28 cellular contexts compared by ENCODE assay signal in genomic region chr10:82865366-82865765, GRCh38.
"Had no signal": no experiment of that assay in that cellular context is flagged by ENCODE, and none has a peak within 500 bp of the region (broad histone marks: within the 10 kb centered on the region; RNA-seq: fewer than 3 reads in every experiment).

No MANE protein-coding gene starts in this region.

- H3K4me1 Mint-ChIP-seq: stimulated activated effector memory CD8-positive, alpha-beta T cell treated with anti-CD3 and anti-CD28 coated beads, Interleukin-12 subunit alpha, Interleukin-12 subunit beta, amount 100 ng/mL, for 72 hours; stimulated activated memory B cell treated with anti-CD40 and anti-IgM and Interleukin-4, amounts not matched to agents 10 μg/mL and 1 μg/mL and 100 μg/mL, for 72 hours; stimulated activated naive B cell treated with anti-CD40 and anti-IgM and Interleukin-4, amounts not matched to agents 10 μg/mL and 1 μg/mL and 100 μg/mL, for 72 hours; stimulated activated naive CD8-positive, alpha-beta T cell treated with anti-CD3 and anti-CD28 coated beads, Interleukin-15, amount 100 ng/mL, for 72 hours had no signal

- H3K27ac ChIP-seq: stomach, suprapubic skin, testis, thoracic aorta, thyroid gland, tibial artery, tibial nerve, transverse colon, upper lobe of left lung, upper lobe of right lung, uterus, vagina had no signal

- H3K27me3 ChIP-seq: stomach, suprapubic skin, testis, thyroid gland, tibial artery, tibial nerve, transverse colon, upper lobe of left lung, upper lobe of right lung, uterus, vagina had no signal

- H3K9me3 Mint-ChIP-seq: type B pancreatic cell had no signal

- H3K4me3 ChIP-seq: stomach, suprapubic skin, testis, thoracic aorta, thyroid gland, tibial artery, tibial nerve, transverse colon, upper lobe of left lung, upper lobe of right lung, uterus, vagina had no signal

- H3K4me1 ChIP-seq: stomach, suprapubic skin, testis, thyroid gland, tibial artery, tibial nerve, transverse colon, upper lobe of left lung, upper lobe of right lung, uterus, vagina had no signal

- H3K36me3 Mint-ChIP-seq: stimulated activated effector memory CD8-positive, alpha-beta T cell treated with anti-CD3 and anti-CD28 coated beads, Interleukin-12 subunit alpha, Interleukin-12 subunit beta, amount 100 ng/mL, for 72 hours; stimulated activated memory B cell treated with anti-CD40 and anti-IgM and Interleukin-4, amounts not matched to agents 10 μg/mL and 1 μg/mL and 100 μg/mL, for 72 hours; stimulated activated naive B cell treated with anti-CD40 and anti-IgM and Interleukin-4, amounts not matched to agents 10 μg/mL and 1 μg/mL and 100 μg/mL, for 72 hours; type B pancreatic cell had no signal

- H3K4me3 Mint-ChIP-seq: stimulated activated effector memory CD8-positive, alpha-beta T cell treated with anti-CD3 and anti-CD28 coated beads, Interleukin-12 subunit alpha, Interleukin-12 subunit beta, amount 100 ng/mL, for 72 hours; stimulated activated memory B cell treated with anti-CD40 and anti-IgM and Interleukin-4, amounts not matched to agents 10 μg/mL and 1 μg/mL and 100 μg/mL, for 72 hours; stimulated activated naive B cell treated with anti-CD40 and anti-IgM and Interleukin-4, amounts not matched to agents 10 μg/mL and 1 μg/mL and 100 μg/mL, for 72 hours; stimulated activated naive CD8-positive, alpha-beta T cell treated with anti-CD3 and anti-CD28 coated beads, Interleukin-15, amount 100 ng/mL, for 72 hours; stimulated activated naive CD8-positive, alpha-beta T cell treated with anti-CD3 and anti-CD28 coated beads, Interleukin-15, Interleukin-2, amounts not matched to agents 100 ng/mL and 50 ng/mL, for 24 hours; type B pancreatic cell had no signal

- H3K27me3 Mint-ChIP-seq: stimulated activated memory B cell treated with anti-CD40 and anti-IgM and Interleukin-4, amounts not matched to agents 10 μg/mL and 1 μg/mL and 100 μg/mL, for 72 hours; stimulated activated naive B cell treated with anti-CD40 and anti-IgM and Interleukin-4, amounts not matched to agents 10 μg/mL and 1 μg/mL and 100 μg/mL, for 72 hours; stimulated activated naive CD8-positive, alpha-beta T cell treated with anti-CD3 and anti-CD28 coated beads, Interleukin-15, amount 100 ng/mL, for 72 hours; stimulated activated naive CD8-positive, alpha-beta T cell treated with anti-CD3 and anti-CD28 coated beads, Interleukin-15, Interleukin-2, amounts not matched to agents 100 ng/mL and 50 ng/mL, for 24 hours; type B pancreatic cell had no signal

- H3K9me3 ChIP-seq: stomach, suprapubic skin, testis, thoracic aorta, thyroid gland, tibial artery, tibial nerve, transverse colon, upper lobe of left lung, upper lobe of right lung, uterus, vagina had no signal

- DNase-seq: stimulated activated CD4-positive, alpha-beta T cell treated with anti-CD3 and anti-CD28 coated beads, Interleukin-2, amount 100 ng/mL, for 48 hours; stimulated activated CD4-positive, alpha-beta T cell treated with anti-CD3 and anti-CD28 coated beads, Interleukin-4, amount 100 ng/mL, for 1 hour; stimulated activated CD4-positive, alpha-beta T cell treated with anti-CD3 and anti-CD28 coated beads, Interleukin-4, amount 100 ng/mL, for 24 hours; stimulated activated CD4-positive, alpha-beta T cell treated with anti-CD3 and anti-CD28 coated beads, Interleukin-4, amount 100 ng/mL, for 4 hours; stimulated activated CD8-positive, alpha-beta memory T cell treated with anti-CD3 and anti-CD28 coated beads, Interleukin-4, amount 100 ng/mL, for 48 hours; stimulated activated naive B cell treated with anti-CD40 and anti-IgM and Interleukin-4, amounts not matched to agents 10 μg/mL and 1 μg/mL and 100 μg/mL, for 72 hours; stimulated activated naive CD4-positive, alpha-beta T cell; stimulated activated naive CD4-positive, alpha-beta T cell treated with Interleukin-2 at 50 U/mL for 16 hours; stimulated activated naive CD8-positive, alpha-beta T cell treated with anti-CD3 and anti-CD28 coated beads, Interleukin-15, amount 100 ng/mL, for 72 hours; stimulated activated naive CD8-positive, alpha-beta T cell treated with anti-CD3 and anti-CD28 coated beads, Interleukin-15, Interleukin-2, amounts not matched to agents 100 U/mL and 50 U/mL, for 24 hours; stomach; substantia nigra; testis; thyroid gland; tibial artery; transverse colon; trophoblast cell; upper lobe of left lung; upper lobe of right lung; uterus had no signal

- H3K27ac Mint-ChIP-seq: stimulated activated effector memory CD8-positive, alpha-beta T cell treated with anti-CD3 and anti-CD28 coated beads, Interleukin-12 subunit alpha, Interleukin-12 subunit beta, amount 100 ng/mL, for 72 hours; stimulated activated memory B cell treated with anti-CD40 and anti-IgM and Interleukin-4, amounts not matched to agents 10 μg/mL and 1 μg/mL and 100 μg/mL, for 72 hours; stimulated activated naive B cell treated with anti-CD40 and anti-IgM and Interleukin-4, amounts not matched to agents 10 μg/mL and 1 μg/mL and 100 μg/mL, for 72 hours; stimulated activated naive CD8-positive, alpha-beta T cell treated with anti-CD3 and anti-CD28 coated beads, Interleukin-15, amount 100 ng/mL, for 72 hours; stimulated activated naive CD8-positive, alpha-beta T cell treated with anti-CD3 and anti-CD28 coated beads, Interleukin-15, Interleukin-2, amounts not matched to agents 100 ng/mL and 50 ng/mL, for 24 hours; type B pancreatic cell had no signal

- ATAC-seq: stimulated activated effector memory CD8-positive, alpha-beta T cell treated with anti-CD3 and anti-CD28 coated beads, Interleukin-12 subunit alpha, Interleukin-12 subunit beta, amount 100 ng/mL, for 72 hours; stimulated activated memory B cell treated with anti-CD40 and anti-IgM and Interleukin-4, amounts not matched to agents 10 μg/mL and 1 μg/mL and 100 μg/mL, for 72 hours; stimulated activated naive B cell treated with anti-CD40 and anti-IgM and Interleukin-4, amounts not matched to agents 10 μg/mL and 1 μg/mL and 100 μg/mL, for 72 hours; stimulated activated naive CD8-positive, alpha-beta T cell treated with anti-CD3 and anti-CD28 coated beads, Interleukin-15, amount 100 ng/mL, for 72 hours; stimulated activated naive CD8-positive, alpha-beta T cell treated with anti-CD3 and anti-CD28 coated beads, Interleukin-15, Interleukin-2, amounts not matched to agents 100 U/mL and 50 U/mL, for 24 hours; upper lobe of right lung had no signal

- H3K36me3 ChIP-seq: stomach, suprapubic skin, thoracic aorta, thyroid gland, tibial artery, tibial nerve, transverse colon, upper lobe of left lung, upper lobe of right lung, uterus, vagina had no signal
